1 cellular context compared by ENCODE assay signal in genomic region chr20:33677991-33678431, GRCh38.
A peak's percentile ranks its signal among the peaks of the same experiment; 100 is the strongest.
TF ChIP-seq lines count a peak whose summit lies in the region.

No MANE protein-coding gene starts in this region.

TF ChIP-seq in HepG2, 621 proteins besides CTCF, POLR2A, EP300 and RAD21:
- TF ChIP-seq NPAS2 (CRISPR knock-in tag; IDR thresholded peaks at IDR 0.05; ENCODE audit: borderline replicate concordance) (no peak), ZBTB37 (CRISPR knock-in tag; IDR thresholded peaks at IDR 0.05) (no peak), NFRKB (IDR thresholded peaks at IDR 0.05) (no peak), AGO2 (optimal IDR thresholded peaks at IDR 0.05; ENCODE audit: low read depth, low read length) (peak; percentile 70), ZNF768 (CRISPR knock-in tag; IDR thresholded peaks at IDR 0.05) (peak; percentile 33; the same call in 1 of the 2 replicates), ZNF687 (CRISPR knock-in tag; IDR thresholded peaks at IDR 0.05) (0 out of 2 replicates have a peak, but pooled peaks have one; percentile 12), ZBTB40 (IDR thresholded peaks at IDR 0.05) (no peak), ZBTB40 (CRISPR knock-in tag; IDR thresholded peaks at IDR 0.05) (no peak), ZNF234 (CRISPR knock-in tag; conservative IDR thresholded peaks at IDR 0.05) (no peak), NKX3-1 (CRISPR knock-in tag; IDR thresholded peaks at IDR 0.05) (no peak), TBX2 (CRISPR knock-in tag; IDR thresholded peaks at IDR 0.05; ENCODE audit: borderline replicate concordance) (no peak), MAFK (conservative IDR thresholded peaks at IDR 0.05 in 1 of 2, IDR thresholded peaks at IDR 0.05 in 1 of 2; ENCODE audit: low read length in 2 of 2) (peak; percentile 25 to 53; a peak in 2 of 4 replicates), ZNF570 (CRISPR knock-in tag; IDR thresholded peaks at IDR 0.05; ENCODE audit: borderline replicate concordance) (no peak)
